7 cellular contexts compared by ENCODE assay signal in the genomic region with DNA sequence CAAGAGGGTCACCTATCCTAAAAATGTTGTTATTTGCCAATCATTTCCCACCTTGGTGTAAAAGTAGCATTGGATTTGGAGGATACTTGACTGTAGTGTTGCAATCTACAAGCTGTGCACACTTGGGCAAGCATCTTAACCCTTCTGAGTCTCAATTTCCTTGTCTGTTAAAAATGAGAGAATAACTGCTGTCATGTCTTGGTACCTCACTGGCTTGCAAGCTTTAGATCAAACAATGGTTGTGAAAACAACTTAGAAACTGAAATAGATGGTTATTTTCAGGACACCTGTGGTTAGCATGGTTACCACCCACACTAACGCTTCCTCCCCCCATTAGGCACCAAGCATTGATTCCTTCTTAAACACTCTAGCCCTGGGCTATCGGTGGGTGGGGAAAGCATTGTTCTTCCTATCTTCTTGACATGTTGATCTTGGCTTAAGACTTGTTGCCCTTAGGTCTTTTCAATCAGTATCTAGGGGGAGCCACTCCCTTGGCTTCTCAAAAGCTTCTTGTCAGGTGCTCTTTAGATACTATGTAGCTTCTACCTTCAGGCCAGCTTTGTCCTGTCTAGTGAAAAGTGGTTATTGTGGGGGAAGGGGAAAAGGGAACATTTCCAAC. TPM values are rescaled to one million over a fixed set of nuclear protein-coding genes. Genes with fewer than 3 reads are reported as not detected.
DNase-seq lines count a peak whose midpoint lies in the region; ATAC-seq and TF ChIP-seq lines count a peak whose summit lies in the region.

No MANE protein-coding gene starts in this region.

- H3K4me1 Mint-ChIP-seq in endothelial cell (ENCODE audit: unreplicated experiment), result peaks cover 10% of the 10 kb centered on the region

- no peak overlapping the region for H3K23ac ChIP-seq in mesendoderm (ENCODE audit: low read length)

- no peak overlapping the region for H4K5ac ChIP-seq in mesendoderm (ENCODE audit: low read length)

- H3K9me3 Mint-ChIP-seq in endothelial cell (ENCODE audit: unreplicated experiment), result no peaks in the 10 kb centered on the region

- no CpG with 5 or more reads among the region's 2 CpGs for WGBS in mesendoderm (ENCODE audit: extremely low coverage, insufficient coverage, low lambda C conversion rate)

- H2BK15ac ChIP-seq in mesendoderm (replicated peaks; ENCODE audit: low read depth), result no peak overlapping the region

- no peaks in the 10 kb centered on the region for H3K4me1 ChIP-seq in mesendoderm (ENCODE audit: control insufficient read depth, low read depth, low read length)
- no peaks in the 10 kb centered on the region for H3K4me1 ChIP-seq in right atrium auricular region

- H3K27me3 ChIP-seq in mesendoderm (ENCODE audit: insufficient read depth, low read length, poor library complexity) (no peaks in the 10 kb centered on the region), right atrium auricular region (no peaks in the 10 kb centered on the region)

- H3K9ac ChIP-seq in mesendoderm (ENCODE audit: low read length), result no peak overlapping the region

- H3K4me3 Mint-ChIP-seq in endothelial cell (ENCODE audit: unreplicated experiment), result no peak overlapping the region

- no peak overlapping the region for H3K4me3 ChIP-seq in mesendoderm (ENCODE audit: low read length)
- no peak overlapping the region for H3K4me3 ChIP-seq in right atrium auricular region

- no peaks in the 10 kb centered on the region for H3K27me3 Mint-ChIP-seq in endothelial cell (ENCODE audit: unreplicated experiment)

- no peak overlapping the region for H3K27ac Mint-ChIP-seq in endothelial cell (ENCODE audit: unreplicated experiment)

- H3K18ac ChIP-seq in mesendoderm (ENCODE audit: low read length), result peak overlapping the region; percentile 80

- H3K4ac ChIP-seq in mesendoderm (ENCODE audit: low read depth, low read length), result no peak overlapping the region

- no peak overlapping the region for H4K8ac ChIP-seq in mesendoderm (ENCODE audit: low read depth, low read length)

- H3K4me2 ChIP-seq in mesendoderm (ENCODE audit: low read length), result no peak overlapping the region

- DNase-seq in mesendoderm (peak; percentile 95), endothelial cell (ENCODE audit: low spot score) (no peak), right atrium auricular region (ENCODE audit: low spot score) (no peak), pons (ENCODE audit: low spot score) (no peak)

- H3K36me3 ChIP-seq in mesendoderm (ENCODE audit: control insufficient read depth, insufficient read depth, low read length) (no peaks in the 10 kb centered on the region), right atrium auricular region (no peaks in the 10 kb centered on the region)

- no peak overlapping the region for H3K27ac ChIP-seq in mesendoderm (ENCODE audit: low read depth, low read length)
- H3K27ac ChIP-seq in right atrium auricular region, result no peak overlapping the region

- H3K79me1 ChIP-seq in mesendoderm (ENCODE audit: low read length), result no peaks in the 10 kb centered on the region

- H2BK120ac ChIP-seq in mesendoderm (ENCODE audit: low read depth, low read length), result no peak overlapping the region

- peak; percentile 89 for ATAC-seq in GM18868 (IDR thresholded peaks at IDR 0.05; ENCODE audit: unreplicated experiment)
- ATAC-seq in GM21717 (IDR thresholded peaks at IDR 0.05; ENCODE audit: unreplicated experiment), result peak; percentile 92
- ATAC-seq in HG03469 (IDR thresholded peaks at IDR 0.05; ENCODE audit: unreplicated experiment), result peak; percentile 85

- H3K36me3 Mint-ChIP-seq in endothelial cell (ENCODE audit: low read depth, unreplicated experiment), result no peaks in the 10 kb centered on the region

- H2AK5ac ChIP-seq in mesendoderm (ENCODE audit: low read length), result no peak overlapping the region

- H3K79me2 ChIP-seq in mesendoderm (ENCODE audit: control insufficient read depth, insufficient read depth, low read length), result no peaks in the 10 kb centered on the region

- no peak overlapping the region for H3K56ac ChIP-seq in mesendoderm (ENCODE audit: low read length)

- no peaks in the 10 kb centered on the region for H3K9me3 ChIP-seq in right atrium auricular region

- TF ChIP-seq CTCF in endothelial cell (IDR thresholded peaks at IDR 0.05; ENCODE audit: unreplicated experiment) (no peak), right atrium auricular region (IDR thresholded peaks at IDR 0.05) (no peak)

- no peak overlapping the region for H2BK5ac ChIP-seq in mesendoderm (ENCODE audit: low read length)

RNA-seq across cellular contexts. Expression of a gene that starts 10.6 kb away (rescaled TPM):
- 0.86 TPM for polyA plus RNA-seq in mesendoderm (2013, experiment 1 of 2)
- 0.90 TPM for polyA plus RNA-seq in mesendoderm (2013, experiment 2 of 2)
- total RNA-seq in endothelial cell (ENCODE audit: unreplicated experiment) (31.2 TPM), right atrium auricular region (1 to 10 TPM; 4.6 to 6.8 TPM)
